1 cellular context compared by ENCODE assay signal in the genomic region with DNA sequence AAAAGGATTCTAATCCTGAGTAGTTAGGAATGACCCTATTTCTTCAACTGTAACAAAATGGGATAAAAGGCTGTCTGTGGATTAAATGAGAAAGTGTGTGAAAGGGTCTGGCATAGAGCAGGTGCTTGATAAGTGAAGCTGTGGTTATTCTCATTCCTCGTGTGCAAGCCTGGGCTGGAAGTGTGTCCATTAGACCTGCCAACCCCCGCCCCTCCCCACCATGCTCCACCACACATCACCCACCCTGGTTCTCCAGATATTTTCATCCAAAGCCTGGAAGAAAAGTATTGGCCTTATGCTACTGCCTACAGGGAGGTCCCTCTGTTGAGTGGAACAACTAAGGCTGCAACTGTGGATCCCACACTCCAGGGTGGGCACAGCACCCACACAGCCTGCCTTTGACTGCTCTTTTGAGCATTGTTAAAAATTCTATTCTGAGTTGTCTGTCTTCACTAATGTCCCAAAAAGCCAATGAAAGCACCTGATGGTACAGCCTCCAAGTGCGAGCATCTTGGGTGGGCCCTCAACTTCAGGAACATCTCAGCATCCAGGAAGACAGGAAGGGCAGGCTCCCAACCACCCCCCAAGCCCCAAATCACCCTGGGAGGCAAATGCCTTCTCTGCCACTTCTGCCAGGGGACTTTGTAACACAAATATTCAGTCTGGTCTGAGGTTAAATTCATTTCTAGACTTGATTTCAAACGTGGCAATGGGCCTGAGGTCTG.
TF ChIP-seq lines count a peak whose summit lies in the region.

No MANE protein-coding gene starts in this region.

TF ChIP-seq in HCT116, 20 proteins besides CTCF, POLR2A, EP300 and RAD21 (continued from another document):
- TF ChIP-seq, protein P1, sequence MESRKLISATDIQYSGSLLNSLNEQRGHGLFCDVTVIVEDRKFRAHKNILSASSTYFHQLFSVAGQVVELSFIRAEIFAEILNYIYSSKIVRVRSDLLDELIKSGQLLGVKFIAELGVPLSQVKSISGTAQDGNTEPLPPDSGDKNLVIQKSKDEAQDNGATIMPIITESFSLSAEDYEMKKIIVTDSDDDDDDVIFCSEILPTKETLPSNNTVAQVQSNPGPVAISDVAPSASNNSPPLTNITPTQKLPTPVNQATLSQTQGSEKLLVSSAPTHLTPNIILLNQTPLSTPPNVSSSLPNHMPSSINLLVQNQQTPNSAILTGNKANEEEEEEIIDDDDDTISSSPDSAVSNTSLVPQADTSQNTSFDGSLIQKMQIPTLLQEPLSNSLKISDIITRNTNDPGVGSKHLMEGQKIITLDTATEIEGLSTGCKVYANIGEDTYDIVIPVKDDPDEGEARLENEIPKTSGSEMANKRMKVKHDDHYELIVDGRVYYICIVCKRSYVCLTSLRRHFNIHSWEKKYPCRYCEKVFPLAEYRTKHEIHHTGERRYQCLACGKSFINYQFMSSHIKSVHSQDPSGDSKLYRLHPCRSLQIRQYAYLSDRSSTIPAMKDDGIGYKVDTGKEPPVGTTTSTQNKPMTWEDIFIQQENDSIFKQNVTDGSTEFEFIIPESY (IDR thresholded peaks at IDR 0.05; ENCODE audit: extremely low read depth, insufficient replicate concordance, low read length): no peak
- TF ChIP-seq FOSL1 (IDR thresholded peaks at IDR 0.05; ENCODE audit: low read depth) (no peak), POLR2AphosphoS5 (IDR thresholded peaks at IDR 0.05; ENCODE audit: low read depth, low read length) (no peak), EZH2phosphoT487 (IDR thresholded peaks at IDR 0.05; ENCODE audit: borderline replicate concordance) (no peak), ZNF274 (IDR thresholded peaks at IDR 0.05; ENCODE audit: low read depth, low read length) (no peak)
- TF ChIP-seq, protein P2, sequence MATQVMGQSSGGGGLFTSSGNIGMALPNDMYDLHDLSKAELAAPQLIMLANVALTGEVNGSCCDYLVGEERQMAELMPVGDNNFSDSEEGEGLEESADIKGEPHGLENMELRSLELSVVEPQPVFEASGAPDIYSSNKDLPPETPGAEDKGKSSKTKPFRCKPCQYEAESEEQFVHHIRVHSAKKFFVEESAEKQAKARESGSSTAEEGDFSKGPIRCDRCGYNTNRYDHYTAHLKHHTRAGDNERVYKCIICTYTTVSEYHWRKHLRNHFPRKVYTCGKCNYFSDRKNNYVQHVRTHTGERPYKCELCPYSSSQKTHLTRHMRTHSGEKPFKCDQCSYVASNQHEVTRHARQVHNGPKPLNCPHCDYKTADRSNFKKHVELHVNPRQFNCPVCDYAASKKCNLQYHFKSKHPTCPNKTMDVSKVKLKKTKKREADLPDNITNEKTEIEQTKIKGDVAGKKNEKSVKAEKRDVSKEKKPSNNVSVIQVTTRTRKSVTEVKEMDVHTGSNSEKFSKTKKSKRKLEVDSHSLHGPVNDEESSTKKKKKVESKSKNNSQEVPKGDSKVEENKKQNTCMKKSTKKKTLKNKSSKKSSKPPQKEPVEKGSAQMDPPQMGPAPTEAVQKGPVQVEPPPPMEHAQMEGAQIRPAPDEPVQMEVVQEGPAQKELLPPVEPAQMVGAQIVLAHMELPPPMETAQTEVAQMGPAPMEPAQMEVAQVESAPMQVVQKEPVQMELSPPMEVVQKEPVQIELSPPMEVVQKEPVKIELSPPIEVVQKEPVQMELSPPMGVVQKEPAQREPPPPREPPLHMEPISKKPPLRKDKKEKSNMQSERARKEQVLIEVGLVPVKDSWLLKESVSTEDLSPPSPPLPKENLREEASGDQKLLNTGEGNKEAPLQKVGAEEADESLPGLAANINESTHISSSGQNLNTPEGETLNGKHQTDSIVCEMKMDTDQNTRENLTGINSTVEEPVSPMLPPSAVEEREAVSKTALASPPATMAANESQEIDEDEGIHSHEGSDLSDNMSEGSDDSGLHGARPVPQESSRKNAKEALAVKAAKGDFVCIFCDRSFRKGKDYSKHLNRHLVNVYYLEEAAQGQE (IDR thresholded peaks at IDR 0.05; ENCODE audit: low read depth): no peak
- TF ChIP-seq, protein P3, sequence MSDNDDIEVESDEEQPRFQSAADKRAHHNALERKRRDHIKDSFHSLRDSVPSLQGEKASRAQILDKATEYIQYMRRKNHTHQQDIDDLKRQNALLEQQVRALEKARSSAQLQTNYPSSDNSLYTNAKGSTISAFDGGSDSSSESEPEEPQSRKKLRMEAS (IDR thresholded peaks at IDR 0.05): no peak
- TF ChIP-seq, protein P4, sequence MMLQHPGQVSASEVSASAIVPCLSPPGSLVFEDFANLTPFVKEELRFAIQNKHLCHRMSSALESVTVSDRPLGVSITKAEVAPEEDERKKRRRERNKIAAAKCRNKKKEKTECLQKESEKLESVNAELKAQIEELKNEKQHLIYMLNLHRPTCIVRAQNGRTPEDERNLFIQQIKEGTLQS (IDR thresholded peaks at IDR 0.05): no peak
